In genomic region chr19:39301021-39301420, GRCh38 we compare ENCODE assay signal across 18 cellular contexts. TPM values are rescaled to one million over a fixed set of nuclear protein-coding genes. Genes with fewer than 3 reads are reported as not detected.
DNase-seq lines count a peak whose midpoint lies in the region; ATAC-seq and TF ChIP-seq lines count a peak whose summit lies in the region.
"Had no signal": no experiment of that assay in that cellular context is flagged by ENCODE, and none has a peak within 500 bp of the region (broad histone marks: within the 10 kb centered on the region; RNA-seq: fewer than 3 reads in every experiment).

No MANE protein-coding gene starts in this region.

- DNase-seq in cardiac septum (ENCODE audit: low spot score) (peak; percentile 69), left ventricle myocardium inferior (no peak), WTC11 (ENCODE audit: low spot score) (no peak), sciatic nerve (ENCODE audit: low spot score) (peak; percentile 4), upper lobe of right lung (peak; percentile 16), D341Med (ENCODE audit: low spot score) (no peak), DMS 273 treated with DMSO at 0.1 percent for 48 hours (lab: John Stamatoyannopoulos, UW) (no peak)
- no peak for DNase-seq in activated effector memory CD4-positive, alpha-beta T cell treated with Interleukin-2 at 50 U/mL for 16 hours
- DNase-seq: COR-L47, DMS79 treated with DMSO at 0.1 percent for 48 hours, GF-D8, H9 had no signal

- H3K9me3 ChIP-seq in left ventricle myocardium inferior (replicated peaks): no peaks in the 10 kb centered on the region
- H3K9me3 ChIP-seq in upper lobe of right lung: no peaks in the 10 kb centered on the region
- H3K9me3 ChIP-seq: BLaER1 treated with 17β-estradiol and CSF1 and Interleukin-3, amounts not matched to agents 10 nM and 100 nM had no signal

- no peak overlapping the region for H3K4me3 Mint-ChIP-seq in WTC11
- H3K4me3 Mint-ChIP-seq: B cell had no signal

- peaks cover 96% of the 10 kb centered on the region for H3K27me3 ChIP-seq in left ventricle myocardium inferior (ENCODE audit: low read depth)
- H3K27me3 ChIP-seq in upper lobe of right lung: no peaks in the 10 kb centered on the region
- H3K27me3 ChIP-seq: BLaER1 treated with 17β-estradiol and CSF1 and Interleukin-3, amounts not matched to agents 10 nM and 100 nM had no signal

- TF ChIP-seq CTCF in left ventricle myocardium inferior (IDR thresholded peaks at IDR 0.05; ENCODE audit: borderline replicate concordance) (no peak), WTC11 (IDR thresholded peaks at IDR 0.05) (no peak), upper lobe of right lung (IDR thresholded peaks at IDR 0.05) (no peak)

- H3K36me3 ChIP-seq in left ventricle myocardium inferior (no peaks in the 10 kb centered on the region), upper lobe of right lung (no peaks in the 10 kb centered on the region)
- H3K36me3 ChIP-seq: BLaER1 treated with 17β-estradiol and CSF1 and Interleukin-3, amounts not matched to agents 10 nM and 100 nM had no signal

- H3K9me3 Mint-ChIP-seq in WTC11: no peaks in the 10 kb centered on the region
- H3K9me3 Mint-ChIP-seq: CD8-positive, alpha-beta memory T cell; H9 had no signal

- H3K4me1 ChIP-seq in left ventricle myocardium inferior (no peaks in the 10 kb centered on the region), upper lobe of right lung (no peaks in the 10 kb centered on the region)

- intact Hi-C loops in cardiac septum (cut with DNase I): no loop called here
- intact Hi-C loops in left ventricle myocardium inferior (cut with micrococcal nuclease): no loop called here
- intact Hi-C loops in sciatic nerve (cut with DNase I): no loop called here
- intact Hi-C loops in upper lobe of right lung (cut with DNase I): no loop called here

- H3K27ac ChIP-seq in left ventricle myocardium inferior (replicated peaks): no peak overlapping the region
- H3K27ac ChIP-seq in upper lobe of right lung: no peak overlapping the region
- H3K27ac ChIP-seq: BLaER1 treated with 17β-estradiol and CSF1 and Interleukin-3, amounts not matched to agents 10 nM and 100 nM had no signal

- peaks cover 28% of the 10 kb centered on the region for H3K27me3 Mint-ChIP-seq in WTC11 (ENCODE audit: low read depth)

- ATAC-seq in WTC11 (no peak), sciatic nerve (no peak), upper lobe of right lung (no peak)
- ATAC-seq: HepG2 had no signal

- POLR2A ChIA-PET in WTC11 (lab: Charles Lee): interaction anchor here (0.7 kb wide), 1 partner anchor 368 kb away, joined by 4 read pairs; no protein-coding TSS in a partner anchor

- peak overlapping the region; percentile 40; the same call in 1 of the 2 replicates for H3K27ac Mint-ChIP-seq in WTC11
- H3K27ac Mint-ChIP-seq: B cell, H9 had no signal

- CTCF ChIA-PET in WTC11 (lab: Charles Lee): interaction anchor here (0.7 kb wide), 1 partner anchor 1207 kb away, joined by 3 read pairs; no protein-coding TSS in a partner anchor

- peaks cover 27% of the 10 kb centered on the region for H3K4me1 Mint-ChIP-seq in WTC11
- H3K4me1 Mint-ChIP-seq: B cell had no signal

- H3K4me3 ChIP-seq in left ventricle myocardium inferior: no peak overlapping the region
- H3K4me3 ChIP-seq in upper lobe of right lung: no peak overlapping the region
- H3K4me3 ChIP-seq: BLaER1 treated with 17β-estradiol and CSF1 and Interleukin-3, amounts not matched to agents 10 nM and 100 nM had no signal

- no peaks in the 10 kb centered on the region for H3K36me3 Mint-ChIP-seq in WTC11
- H3K36me3 Mint-ChIP-seq: CD8-positive, alpha-beta memory T cell had no signal

TF ChIP-seq in WTC11, 78 proteins besides CTCF, POLR2A, EP300 and RAD21:
- no peak for TF ChIP-seq IRF1 (CRISPR knock-in tag; IDR thresholded peaks at IDR 0.05)
- no peak for TF ChIP-seq NFATC4 (CRISPR knock-in tag; IDR thresholded peaks at IDR 0.05)
- TF ChIP-seq ZNF425 (CRISPR knock-in tag; conservative IDR thresholded peaks at IDR 0.05): no peak
- no peak for TF ChIP-seq SMAD3 (CRISPR knock-in tag; IDR thresholded peaks at IDR 0.05; ENCODE audit: borderline replicate concordance)
- no peak for TF ChIP-seq MXD4 (CRISPR knock-in tag; IDR thresholded peaks at IDR 0.05; ENCODE audit: borderline replicate concordance)
- no peak for TF ChIP-seq ZSCAN18 (CRISPR knock-in tag; IDR thresholded peaks at IDR 0.05)

RNA-seq across cellular contexts. Expression of gene IFNL1, which starts 4.8 kb away (rescaled TPM):
- total RNA-seq in cardiac septum (not detected), left ventricle myocardium inferior (not detected), WTC11 (2021) (not detected in 3 replicates), sciatic nerve (not detected), upper lobe of right lung (not detected)
- total RNA-seq: A172; B cell; CD8-positive, alpha-beta memory T cell; H1; H9; HepG2 had no signal

RNA-seq across cellular contexts. Expression of gene LRFN1, which starts 19.6 kb away (rescaled TPM):
- 0.27 TPM for total RNA-seq in cardiac septum
- 0.08 TPM for total RNA-seq in left ventricle myocardium inferior
- total RNA-seq in WTC11 (2021): 7.1 to 8.5 TPM (median 8.1 TPM) in 3 replicates
- 1.3 TPM for total RNA-seq in sciatic nerve
- 2.2 TPM for total RNA-seq in upper lobe of right lung

RNA-seq across cellular contexts. Expression of gene IFNL2, which starts 32.8 kb away (rescaled TPM):
- total RNA-seq in cardiac septum: not detected
- not detected for total RNA-seq in left ventricle myocardium inferior
- total RNA-seq in WTC11 (2021): not detected in 3 replicates
- not detected for total RNA-seq in sciatic nerve
- not detected for total RNA-seq in upper lobe of right lung
- total RNA-seq: A172; B cell; CD8-positive, alpha-beta memory T cell; H1; H9; HepG2 had no signal

RNA-seq across cellular contexts. Expression of gene GMFG, which starts 34.8 kb away (rescaled TPM):
- total RNA-seq in cardiac septum (17.5 TPM), left ventricle myocardium inferior (15.6 TPM), WTC11 (2021) (0.96 to 1.8 TPM (median 1.4 TPM) in 3 replicates), sciatic nerve (51.2 TPM), upper lobe of right lung (113 TPM)
- total RNA-seq: A172, H1, H9 had no signal

RNA-seq across cellular contexts. Expression of gene SAMD4B, which starts 41.2 kb away (rescaled TPM):
- total RNA-seq in cardiac septum: 65.8 TPM
- 47.9 TPM for total RNA-seq in left ventricle myocardium inferior
- total RNA-seq in WTC11 (2021): 148 to 164 TPM (median 150 TPM) in 3 replicates
- total RNA-seq in sciatic nerve: 139 TPM
- 81.2 TPM for total RNA-seq in upper lobe of right lung

Comparison
In these comparisons a context has a peak if more than half of its experiments do, and no peak if none do; other contexts are left out.
1. DNase-seq: peak in cardiac septum (single experiment), sciatic nerve (single experiment) and upper lobe of right lung (single experiment); none in left ventricle myocardium inferior (single experiment), WTC11 (single experiment), D341Med (single experiment), activated effector memory CD4-positive, alpha-beta T cell treated with Interleukin-2 at 50 U/mL for 16 hours (single experiment) and DMS 273 treated with DMSO at 0.1 percent for 48 hours (single experiment).